Comparison of ENCODE assay signal across 8 cellular contexts in the genomic region with DNA sequence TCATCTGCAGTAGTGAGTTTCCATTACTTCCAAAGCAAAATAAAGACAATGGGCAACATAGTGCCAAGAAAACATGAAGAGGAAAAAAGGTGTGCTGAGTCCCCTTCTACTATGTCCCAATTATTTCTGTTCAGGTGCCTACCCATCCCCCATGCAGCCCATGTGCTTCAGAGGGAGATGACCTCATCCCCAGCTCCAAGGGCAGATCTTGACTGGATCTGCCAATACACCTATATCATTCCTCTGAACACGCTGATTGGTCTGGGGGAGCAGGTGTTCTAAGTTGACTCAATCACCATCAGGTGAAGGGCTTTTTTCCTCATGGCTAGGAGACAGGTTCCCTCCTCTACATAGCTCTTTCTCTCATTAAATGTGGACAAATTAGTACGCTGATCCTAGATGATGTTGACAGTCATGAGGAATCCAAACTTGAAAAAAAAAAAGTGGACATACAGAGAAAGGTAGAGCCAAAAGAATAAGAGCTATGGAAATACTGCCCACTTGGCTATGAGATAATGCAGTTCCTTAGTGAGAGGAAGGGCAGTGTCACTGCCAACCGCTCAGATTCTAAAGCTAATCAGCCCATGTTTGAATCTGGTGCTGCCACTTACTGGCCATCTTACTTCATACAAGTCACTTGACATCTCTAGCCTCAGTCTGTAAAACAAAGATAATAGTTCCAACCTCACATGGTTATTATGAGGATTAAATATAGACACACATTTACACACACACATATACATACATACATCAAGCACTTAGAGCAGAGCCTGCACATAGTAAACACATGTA.
DNase-seq lines count a peak whose midpoint lies in the region; ATAC-seq and TF ChIP-seq lines count a peak whose summit lies in the region.

No MANE protein-coding gene starts in this region.

- DNase-seq in AG08396 (ENCODE audit: low spot score), result peak; percentile 25
- no peak for DNase-seq in LNCaP clone FGC (ENCODE audit: low read depth)
- DNase-seq in amniotic stem cell (lab: John Stamatoyannopoulos, UW), result peak; percentile 18
- peak; percentile 60 for DNase-seq in inferior parietal cortex (ENCODE audit: extremely low spot score)
- DNase-seq in NCI-H2171 (lab: John Stamatoyannopoulos, UW), result no peak
- no peak for DNase-seq in stimulated activated CD4-positive, alpha-beta T cell treated with anti-CD3 and anti-CD28 coated beads, Interleukin-2, amount 100 ng/mL, for 24 hours
- DNase-seq in activated gamma-delta T cell (lab: John Stamatoyannopoulos, UW), result no peak

- no peak overlapping the region for H3K4me3 ChIP-seq in LNCaP clone FGC (ENCODE audit: low read depth, low read length)

- TF ChIP-seq CTCF in LNCaP clone FGC (IDR thresholded peaks at IDR 0.05; ENCODE audit: control insufficient read depth, extremely low read depth, insufficient read depth), result peak; percentile 58

- ATAC-seq in HG03442 (IDR thresholded peaks at IDR 0.05; ENCODE audit: unreplicated experiment), result no peak

Comparison
In these comparisons a context has a peak if more than half of its experiments do, and no peak if none do; other contexts are left out.
1. DNase-seq: peak in AG08396 (single experiment), amniotic stem cell (single experiment) and inferior parietal cortex (single experiment); none in LNCaP clone FGC (single experiment), NCI-H2171 (single experiment), stimulated activated CD4-positive, alpha-beta T cell treated with anti-CD3 and anti-CD28 coated beads, Interleukin-2, amount 100 ng/mL, for 24 hours (0 of 2) and activated gamma-delta T cell (single experiment).